Comparison of ENCODE assay signal across 9 cellular contexts in genomic region chr12:124920353-124920935, GRCh38. TPM values are rescaled to one million over a fixed set of nuclear protein-coding genes. Genes with fewer than 3 reads are reported as not detected.
DNase-seq lines count a peak whose midpoint lies in the region; ATAC-seq and TF ChIP-seq lines count a peak whose summit lies in the region.
"Had no signal": no experiment of that assay in that cellular context is flagged by ENCODE, and none has a peak within 500 bp of the region (broad histone marks: within the 10 kb centered on the region; RNA-seq: fewer than 3 reads in every experiment).

No MANE protein-coding gene starts in this region.

- H3K27me3 Mint-ChIP-seq in CD8-positive, alpha-beta memory T cell = peaks cover 0 to 8% of the 10 kb centered on the region in 2 donors
- H3K27me3 Mint-ChIP-seq in endodermal cell (ENCODE audit: insufficient read depth) = no peaks in the 10 kb centered on the region
- H3K27me3 Mint-ChIP-seq in osteocyte (ENCODE audit: unreplicated experiment) = no peaks in the 10 kb centered on the region

- peak overlapping the region; percentile 100 for H3K27ac ChIP-seq in CD8-positive, alpha-beta memory T cell (ENCODE audit: low read depth, low read length)
- H3K27ac ChIP-seq in OCI-LY7 (ENCODE audit: low read depth, low read length, poor library complexity, severe bottlenecking) = peak overlapping the region; percentile 96
- peak overlapping the region; percentile 76 for H3K27ac ChIP-seq in endodermal cell (ENCODE audit: low read depth, low read length)

- no peaks in the 10 kb centered on the region for H3K36me3 ChIP-seq in CD8-positive, alpha-beta memory T cell (ENCODE audit: insufficient read depth, low read length)
- H3K36me3 ChIP-seq in OCI-LY7 (ENCODE audit: insufficient read depth, low read length) (no peaks in the 10 kb centered on the region), endodermal cell (ENCODE audit: control insufficient read depth, insufficient read depth, low read length) (no peaks in the 10 kb centered on the region)

- no peaks in the 10 kb centered on the region for H3K36me3 Mint-ChIP-seq in CD8-positive, alpha-beta memory T cell
- H3K36me3 Mint-ChIP-seq in endodermal cell (ENCODE audit: low read depth) (no peaks in the 10 kb centered on the region), osteocyte (ENCODE audit: unreplicated experiment) (no peaks in the 10 kb centered on the region)

- H3K9me3 Mint-ChIP-seq in CD8-positive, alpha-beta memory T cell = no peaks in the 10 kb centered on the region
- H3K9me3 Mint-ChIP-seq in endodermal cell = no peaks in the 10 kb centered on the region
- H3K9me3 Mint-ChIP-seq in osteocyte (ENCODE audit: unreplicated experiment) = no peaks in the 10 kb centered on the region

- DNase-seq in CD8-positive, alpha-beta memory T cell = no peak
- peak; percentile 22 for DNase-seq in OCI-LY7 (ENCODE audit: low spot score)
- peak; percentile 68 for DNase-seq in endodermal cell
- no peak for DNase-seq in osteocyte (ENCODE audit: extremely low spot score, unreplicated experiment)
- no peak for DNase-seq in stimulated activated naive CD4-positive, alpha-beta T cell (lab: John Stamatoyannopoulos, UW)
- DNase-seq in SIG-M5 (lab: John Stamatoyannopoulos, UW) = no peak
- DNase-seq: NCI-H524 had no signal

- BruUV-seq in OCI-LY7 (replicated peaks; lab: Mats Ljungman, UMichigan) = no TSS peak

- peak overlapping the region; percentile 88 for H3K4me2 ChIP-seq in OCI-LY7 (ENCODE audit: low read length)

- no peaks in the 10 kb centered on the region for H3K9me2 ChIP-seq in OCI-LY7 (ENCODE audit: insufficient read depth, low read length)

- peak overlapping the region; percentile 94 to 100 (median 98) for H3K27ac Mint-ChIP-seq in CD8-positive, alpha-beta memory T cell
- peak overlapping the region; percentile 89 for H3K27ac Mint-ChIP-seq in endodermal cell
- H3K27ac Mint-ChIP-seq in osteocyte (ENCODE audit: unreplicated experiment) = peak overlapping the region; percentile 84

- H3K4me3 Mint-ChIP-seq in CD8-positive, alpha-beta memory T cell = peak overlapping the region; percentile 78 to 93 (median 84)
- H3K4me3 Mint-ChIP-seq in endodermal cell = peak overlapping the region; percentile 59
- H3K4me3 Mint-ChIP-seq in osteocyte (ENCODE audit: unreplicated experiment) = peak overlapping the region; percentile 46

- H3K4me3 ChIP-seq in CD8-positive, alpha-beta memory T cell (ENCODE audit: low read length) = peak overlapping the region; percentile 45
- H3K4me3 ChIP-seq in OCI-LY7 (ENCODE audit: low read depth, low read length, poor library complexity, severe bottlenecking) (peak overlapping the region; percentile 66), endodermal cell (ENCODE audit: low read length) (peak overlapping the region; percentile 78)

- H3K4me1 Mint-ChIP-seq in CD8-positive, alpha-beta memory T cell = peaks cover 62 to 78% (median 67%) of the 10 kb centered on the region in 3 donors
- H3K4me1 Mint-ChIP-seq in endodermal cell (peaks cover 57% of the 10 kb centered on the region), osteocyte (ENCODE audit: unreplicated experiment) (peaks cover 75% of the 10 kb centered on the region)

- H4K20me1 ChIP-seq in OCI-LY7 (ENCODE audit: insufficient read depth, low read length) = no peaks in the 10 kb centered on the region

- ATAC-seq in HG02763 (IDR thresholded peaks at IDR 0.05; ENCODE audit: unreplicated experiment) = no peak
- no peak for ATAC-seq in HG03095 (IDR thresholded peaks at IDR 0.05; ENCODE audit: unreplicated experiment)

- no peaks in the 10 kb centered on the region for H3K9me3 ChIP-seq in CD8-positive, alpha-beta memory T cell (ENCODE audit: low read length)
- H3K9me3 ChIP-seq in OCI-LY7 (ENCODE audit: low read length) (no peaks in the 10 kb centered on the region), endodermal cell (ENCODE audit: control insufficient read depth, low read length) (no peaks in the 10 kb centered on the region)

- CTCF ChIA-PET in CD8-positive, alpha-beta memory T cell (lab: Charles Lee) = interaction anchor here (3.9 to 30.2 kb wide), 2 partner anchors 14 to 18 kb away, joined by 29 to 711 read pairs; no protein-coding TSS in a partner anchor
- CTCF ChIA-PET in OCI-LY7 (lab: Charles Lee; ENCODE audit: unreplicated experiment) = interaction anchor here (1.5 to 2.0 kb wide), 3 partner anchors 14 to 20 kb away, joined by 3 to 10 read pairs (median 8); no protein-coding TSS in a partner anchor

- H3K79me2 ChIP-seq in OCI-LY7 (ENCODE audit: insufficient read depth, low read depth, low read length) = peaks cover 14% of the 10 kb centered on the region; the same call in 1 of the 2 replicates

- no peak overlapping the region for H3K9ac ChIP-seq in endodermal cell (ENCODE audit: extremely low read depth, low read length, poor library complexity, severe bottlenecking)

- POLR2A ChIA-PET in CD8-positive, alpha-beta memory T cell (lab: Charles Lee) = interaction anchor here (0.8 to 9.6 kb wide), 4 partner anchors 8 to 19 kb away, joined by 3 to 224 read pairs (median 5); no protein-coding TSS in a partner anchor
- POLR2A ChIA-PET in OCI-LY7 (lab: Charles Lee) = interaction anchor here (0.7 to 12.4 kb wide), 9 partner anchors 8 to 55 kb away, joined by 3 to 167 read pairs (median 5); no protein-coding TSS in a partner anchor

- intact Hi-C loops in OCI-LY7 (cut with micrococcal nuclease; ENCODE audit: unreplicated experiment) = loop anchor here (2.0 kb wide), 1 partner anchor 36 kb away; no protein-coding TSS in a partner anchor

- WGBS in endodermal cell (ENCODE audit: insufficient coverage in 1 of 2, insufficient read length in 1 of 2), 2 experiments = 74 to 76% methylated on average over 2 to 3 of the region's 4 CpGs

- TF ChIP-seq CTCF in OCI-LY7 (conservative IDR thresholded peaks at IDR 0.05; ENCODE audit: low read length) = no peak
- no peak for TF ChIP-seq CTCF in endodermal cell (conservative IDR thresholded peaks at IDR 0.05)
- TF ChIP-seq CTCF in osteocyte (IDR thresholded peaks at IDR 0.05) = no peak

- no peaks in the 10 kb centered on the region for H3K27me3 ChIP-seq in CD8-positive, alpha-beta memory T cell (ENCODE audit: insufficient read depth, low read length, poor library complexity, severe bottlenecking)
- H3K27me3 ChIP-seq in endodermal cell (ENCODE audit: control insufficient read depth, insufficient read depth, low read length, poor library complexity, severe bottlenecking) = no peaks in the 10 kb centered on the region

- peaks cover 67% of the 10 kb centered on the region for H3K4me1 ChIP-seq in CD8-positive, alpha-beta memory T cell (ENCODE audit: insufficient read depth, low read length)
- H3K4me1 ChIP-seq in OCI-LY7 (ENCODE audit: insufficient read depth, low read length, poor library complexity, severe bottlenecking) = peaks cover 71% of the 10 kb centered on the region
- H3K4me1 ChIP-seq in endodermal cell (ENCODE audit: control insufficient read depth, insufficient read depth, low read length) = peaks cover 19% of the 10 kb centered on the region

- peak overlapping the region; percentile 92; the same call in 1 of the 2 replicates for H2AFZ ChIP-seq in OCI-LY7 (ENCODE audit: low read length)

RNA-seq across cellular contexts. Expression of gene UBC, which starts 6.0 kb away (rescaled TPM):
- 100 to 1,000 TPM; 839 to 849 TPM for total RNA-seq in CD8-positive, alpha-beta memory T cell
- 1,913 TPM for polyA plus RNA-seq in CD8-positive, alpha-beta memory T cell
- 425 and 431 TPM in 2 replicates for total RNA-seq in OCI-LY7 (2014; rRNA removed; shearing (Covaris generic))
- 616 and 682 TPM in 2 replicates for total RNA-seq in OCI-LY7 (2022)
- total RNA-seq in endodermal cell = 100 to 1,000 TPM; 580 to 625 TPM
- 856 TPM for polyA plus RNA-seq in endodermal cell (2013, experiment 1 of 2)
- 866 TPM for polyA plus RNA-seq in endodermal cell (2013, experiment 2 of 2)
- total RNA-seq in osteocyte = 1,249 and 1,279 TPM in 2 replicates

RNA-seq across cellular contexts. Expression of gene SCARB1, which starts 56.8 kb away (rescaled TPM):
- 10 to 100 TPM; 20.4 to 21.6 TPM for total RNA-seq in CD8-positive, alpha-beta memory T cell
- polyA plus RNA-seq in CD8-positive, alpha-beta memory T cell = 3.6 TPM
- 24.4 and 42.9 TPM in 2 replicates for total RNA-seq in OCI-LY7 (2014; rRNA removed; shearing (Covaris generic))
- total RNA-seq in OCI-LY7 (2022) (99.0 and 112 TPM in 2 replicates), endodermal cell (10 to 100 TPM; 33.0 to 36.2 TPM), osteocyte (27.1 and 28.2 TPM in 2 replicates)
- polyA plus RNA-seq in endodermal cell (2013, experiment 1 of 2) = 26.1 TPM
- 30.2 TPM for polyA plus RNA-seq in endodermal cell (2013, experiment 2 of 2)

Comparison
In these comparisons a context has a peak if more than half of its experiments do, and no peak if none do; other contexts are left out.
1. DNase-seq: peak in OCI-LY7 (single experiment) and endodermal cell (single experiment); none in CD8-positive, alpha-beta memory T cell (0 of 5), osteocyte (single experiment), stimulated activated naive CD4-positive, alpha-beta T cell (0 of 6) and SIG-M5 (single experiment).
2. Peak in every context shown above with its lines, with median percentiles within 50 percentile points of each other: H3K27ac ChIP-seq, H3K4me3 ChIP-seq, H3K27ac Mint-ChIP-seq and H3K4me3 Mint-ChIP-seq.